In genomic region chr10:125160856-125161569, GRCh38 we compare ENCODE assay signal across 7 cellular contexts. TPM values are rescaled to one million over a fixed set of nuclear protein-coding genes. Genes with fewer than 3 reads are reported as not detected.
DNase-seq lines count a peak whose midpoint lies in the region; ATAC-seq and TF ChIP-seq lines count a peak whose summit lies in the region.

No MANE protein-coding gene starts in this region.

- H3K9me3 ChIP-seq in DND-41 (ENCODE audit: insufficient read depth, low read length, severe bottlenecking) (no peaks in the 10 kb centered on the region), HUES48 (ENCODE audit: control insufficient read depth, insufficient read depth, low read length) (no peaks in the 10 kb centered on the region), iPS-20b (ENCODE audit: insufficient read depth, low read depth, low read length) (no peaks in the 10 kb centered on the region)

- DNase-seq in DND-41: peak; percentile 83
- DNase-seq in RKO (ENCODE audit: low spot score): peak; percentile 88
- peak; percentile 80 to 92 for DNase-seq in cardiac fibroblast (ENCODE audit: low read depth in 2 of 2)
- peak; percentile 79 for DNase-seq in sciatic nerve (ENCODE audit: low spot score)

- peak overlapping the region; percentile 73 for H2AFZ ChIP-seq in DND-41 (ENCODE audit: low read depth, low read length)

- H4K20me1 ChIP-seq in DND-41 (ENCODE audit: insufficient read depth, low read length): peaks cover 15% of the 10 kb centered on the region

- H3K4me2 ChIP-seq in DND-41 (ENCODE audit: insufficient read depth, low read length): peak overlapping the region; percentile 78

- H3K4me1 ChIP-seq in DND-41 (ENCODE audit: insufficient read depth, low read length) (peaks cover 23% of the 10 kb centered on the region), HUES48 (ENCODE audit: control insufficient read depth, insufficient read depth, low read length) (peaks cover 17% of the 10 kb centered on the region), iPS-20b (ENCODE audit: insufficient read depth, low read length) (peaks cover 18% of the 10 kb centered on the region; the same call in 1 of the 2 replicates)

- ATAC-seq in DND-41 (ENCODE audit: insufficient read depth, low read depth): peak; percentile 85
- ATAC-seq in sciatic nerve: peak; percentile 77
- no peak for ATAC-seq in GM18909 (IDR thresholded peaks at IDR 0.05; ENCODE audit: poor library complexity, unreplicated experiment)

- H3K27me3 ChIP-seq in DND-41 (ENCODE audit: insufficient read depth, low read length, poor library complexity): peaks cover 2% of the 10 kb centered on the region
- H3K27me3 ChIP-seq in HUES48 (ENCODE audit: control insufficient read depth, insufficient read depth, low read length): no peaks in the 10 kb centered on the region
- no peaks in the 10 kb centered on the region for H3K27me3 ChIP-seq in iPS-20b (ENCODE audit: insufficient read depth, low read length)

- H3K9ac ChIP-seq in DND-41 (ENCODE audit: low read depth, low read length): peak overlapping the region; percentile 58
- peak overlapping the region; percentile 87 for H3K9ac ChIP-seq in HUES48 (ENCODE audit: low read depth, low read length)
- peak overlapping the region; percentile 90; the same call in 1 of the 2 replicates for H3K9ac ChIP-seq in iPS-20b (ENCODE audit: low read depth, low read length)

- TF ChIP-seq CTCF in DND-41 (IDR thresholded peaks at IDR 0.05; ENCODE audit: borderline replicate concordance, extremely low read depth, low read length, poor library complexity, severe bottlenecking): peak; percentile 39
- TF ChIP-seq CTCF in cardiac fibroblast (IDR thresholded peaks at IDR 0.05; ENCODE audit: low read depth, low read length): no peak

- H3K4me3 ChIP-seq in DND-41 (ENCODE audit: low read depth in 1 of 2, low read length in 2 of 2): peak overlapping the region; percentile 49 to 63; a peak in 3 of 4 replicates
- peak overlapping the region; percentile 87 for H3K4me3 ChIP-seq in HUES48 (ENCODE audit: low read depth, low read length)
- peak overlapping the region; percentile 68 to 70 for H3K4me3 ChIP-seq in cardiac fibroblast (replicated peaks in 1 of 2; ENCODE audit: low read depth in 2 of 2, low read length in 2 of 2)
- H3K4me3 ChIP-seq in iPS-20b (ENCODE audit: low read length): peak overlapping the region; percentile 84

- H3K27ac ChIP-seq in DND-41 (ENCODE audit: low read length) (peak overlapping the region; percentile 62), HUES48 (ENCODE audit: low read depth, low read length) (peak overlapping the region; percentile 98), iPS-20b (ENCODE audit: low read length) (peak overlapping the region; percentile 83)

- peaks cover 34% of the 10 kb centered on the region for H3K79me2 ChIP-seq in DND-41 (ENCODE audit: insufficient read depth, low read length)

- H3K36me3 ChIP-seq in DND-41 (ENCODE audit: insufficient read depth, low read length) (no peaks in the 10 kb centered on the region), HUES48 (ENCODE audit: control insufficient read depth, insufficient read depth, low read length) (no peaks in the 10 kb centered on the region), iPS-20b (ENCODE audit: insufficient read depth, low read depth, low read length) (no peaks in the 10 kb centered on the region; the same call in 1 of the 2 replicates)

- intact Hi-C loops in sciatic nerve (cut with DNase I): no loop called here

RNA-seq across cellular contexts. Expression of gene CTBP2, which starts 0.7 kb away (rescaled TPM):
- 46.9 TPM for total RNA-seq in sciatic nerve
